1 cellular context compared by ENCODE assay signal in genomic region chr11:76745059-76745376, GRCh38.
TF ChIP-seq lines count a peak whose summit lies in the region.

No MANE protein-coding gene starts in this region.

TF ChIP-seq in K562, 482 proteins besides CTCF, POLR2A, EP300 and RAD21 (continued from another document):
- TF ChIP-seq RBBP5 (IDR thresholded peaks at IDR 0.05; ENCODE audit: borderline replicate concordance, insufficient read depth, low read length, poor library complexity, severe bottlenecking): no peak
- TF ChIP-seq ZFX (CRISPR knock-in tag; IDR thresholded peaks at IDR 0.05): no peak
- TF ChIP-seq NFIC (IDR thresholded peaks at IDR 0.05): no peak
- no peak for TF ChIP-seq JUNB (CRISPR knock-in tag; conservative IDR thresholded peaks at IDR 0.05)
